ENCODE assay signal across 8 cellular contexts in the genomic region with DNA sequence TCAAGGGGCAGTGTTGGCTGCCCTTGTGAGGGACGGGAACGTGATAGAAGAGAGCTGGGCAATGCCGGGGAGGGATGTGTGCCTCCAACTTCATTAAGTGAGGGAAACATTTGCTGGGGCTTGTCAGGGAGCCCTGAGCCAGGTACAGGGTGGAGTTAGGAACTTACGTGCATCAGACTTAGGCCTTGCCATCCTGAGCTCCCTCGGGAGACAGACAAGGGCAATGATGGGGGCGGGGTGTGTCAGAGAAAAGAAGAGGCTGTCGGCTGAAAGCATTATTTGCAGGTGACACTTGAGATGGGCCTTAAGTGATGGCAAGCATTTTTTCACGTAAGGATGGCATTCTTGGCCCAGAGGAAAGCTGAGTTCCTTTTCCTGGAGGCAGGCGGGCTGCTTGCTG. TPM values are rescaled to one million over a fixed set of nuclear protein-coding genes. Genes with fewer than 3 reads are reported as not detected.
A peak's percentile ranks its signal among the peaks of the same experiment; 100 is the strongest.
DNase-seq lines count a peak whose midpoint lies in the region; ATAC-seq and TF ChIP-seq lines count a peak whose summit lies in the region.

No MANE protein-coding gene starts in this region.

- H3K4me1 ChIP-seq in skeletal muscle satellite cell (ENCODE audit: control insufficient read depth, insufficient read depth, low read length) = peaks cover 56% of the 10 kb centered on the region

- H3K4me3 ChIP-seq in fibroblast of mammary gland (ENCODE audit: control insufficient read depth, low read depth, low read length) (peak overlapping the region; percentile 50), skeletal muscle satellite cell (ENCODE audit: low read length) (no peak overlapping the region)

- TF ChIP-seq CTCF in fibroblast of mammary gland (conservative IDR thresholded peaks at IDR 0.05; ENCODE audit: control insufficient read depth, insufficient read depth, low read depth, low read length) = no peak

- no peaks in the 10 kb centered on the region for H3K27me3 ChIP-seq in skeletal muscle satellite cell (ENCODE audit: control insufficient read depth, insufficient read depth, low read length)

- in situ Hi-C loops in G401 (cut with HindIII; ENCODE audit: low sequenced_read_pairs) = no loop called here

- no peaks in the 10 kb centered on the region for H3K9me3 ChIP-seq in skeletal muscle satellite cell (replicated peaks; ENCODE audit: low read length)

- DNase-seq in G401 (ENCODE audit: low spot score) = peak; percentile 49
- DNase-seq in NCI-H526 treated with DMSO at 0.1 percent for 48 hours (lab: John Stamatoyannopoulos, UW) = peak; percentile 41
- DNase-seq in fibroblast of mammary gland (ENCODE audit: low read depth) = no peak
- DNase-seq in GF-D8 (lab: John Stamatoyannopoulos, UW) = no peak
- DNase-seq in HK-2 (ENCODE audit: unreplicated experiment) = no peak
- DNase-seq in activated CD8-positive, alpha-beta memory T cell treated with anti-CD3 and anti-CD28 coated beads, Interleukin-2, amount 50 U/mL, for 4 hours = no peak

- ATAC-seq in HG03520 (IDR thresholded peaks at IDR 0.05; ENCODE audit: unreplicated experiment) = no peak

- peak overlapping the region; percentile 95 for H3K4me2 ChIP-seq in skeletal muscle satellite cell (ENCODE audit: low read length)

- H3K36me3 ChIP-seq in skeletal muscle satellite cell (ENCODE audit: insufficient read depth, low read length) = peaks cover 25% of the 10 kb centered on the region

- H3K9ac ChIP-seq in skeletal muscle satellite cell (ENCODE audit: low read depth, low read length) = no peak overlapping the region

RNA-seq across cellular contexts. Expression of gene FAM131A, which starts 1.6 kb away (rescaled TPM):
- total RNA-seq in G401 (2014; rRNA removed; shearing (Covaris generic)) = 20.7 and 31.2 TPM in 2 replicates
- total RNA-seq in skeletal muscle satellite cell (2012; rRNA removed) = 18.8 TPM in 2 replicates

RNA-seq across cellular contexts. Expression of gene CLCN2, which starts 22.4 kb away (rescaled TPM):
- total RNA-seq in G401 (2014; rRNA removed; shearing (Covaris generic)) = 6.7 and 10.7 TPM in 2 replicates
- total RNA-seq in skeletal muscle satellite cell (2012; rRNA removed) = 4.4 and 5.3 TPM in 2 replicates

RNA-seq across cellular contexts. Expression of gene POLR2H, which starts 22.5 kb away (rescaled TPM):
- 136 and 144 TPM in 2 replicates for total RNA-seq in G401 (2014; rRNA removed; shearing (Covaris generic))
- 107 and 163 TPM in 2 replicates for total RNA-seq in skeletal muscle satellite cell (2012; rRNA removed)

RNA-seq across cellular contexts. Expression of gene EIF4G1, which starts 24.6 kb away (rescaled TPM):
- 295 and 341 TPM in 2 replicates for total RNA-seq in G401 (2014; rRNA removed; shearing (Covaris generic))
- 257 and 270 TPM in 2 replicates for total RNA-seq in skeletal muscle satellite cell (2012; rRNA removed)

RNA-seq across cellular contexts. Expression of gene THPO, which starts 39.0 kb away (rescaled TPM):
- total RNA-seq in G401 (2014; rRNA removed; shearing (Covaris generic)) = 0.12 and 0.20 TPM in 2 replicates
- total RNA-seq in skeletal muscle satellite cell (2012; rRNA removed) = not detected in 2 replicates

Comparison
In these comparisons a context has a peak if more than half of its experiments do, and no peak if none do; other contexts are left out.
1. DNase-seq: peak in G401 (single experiment) and NCI-H526 treated with DMSO at 0.1 percent for 48 hours (single experiment); none in fibroblast of mammary gland (single experiment), GF-D8 (single experiment), HK-2 (single experiment) and activated CD8-positive, alpha-beta memory T cell treated with anti-CD3 and anti-CD28 coated beads, Interleukin-2, amount 50 U/mL, for 4 hours (single experiment).